26 cellular contexts compared by ENCODE assay signal in the genomic region with DNA sequence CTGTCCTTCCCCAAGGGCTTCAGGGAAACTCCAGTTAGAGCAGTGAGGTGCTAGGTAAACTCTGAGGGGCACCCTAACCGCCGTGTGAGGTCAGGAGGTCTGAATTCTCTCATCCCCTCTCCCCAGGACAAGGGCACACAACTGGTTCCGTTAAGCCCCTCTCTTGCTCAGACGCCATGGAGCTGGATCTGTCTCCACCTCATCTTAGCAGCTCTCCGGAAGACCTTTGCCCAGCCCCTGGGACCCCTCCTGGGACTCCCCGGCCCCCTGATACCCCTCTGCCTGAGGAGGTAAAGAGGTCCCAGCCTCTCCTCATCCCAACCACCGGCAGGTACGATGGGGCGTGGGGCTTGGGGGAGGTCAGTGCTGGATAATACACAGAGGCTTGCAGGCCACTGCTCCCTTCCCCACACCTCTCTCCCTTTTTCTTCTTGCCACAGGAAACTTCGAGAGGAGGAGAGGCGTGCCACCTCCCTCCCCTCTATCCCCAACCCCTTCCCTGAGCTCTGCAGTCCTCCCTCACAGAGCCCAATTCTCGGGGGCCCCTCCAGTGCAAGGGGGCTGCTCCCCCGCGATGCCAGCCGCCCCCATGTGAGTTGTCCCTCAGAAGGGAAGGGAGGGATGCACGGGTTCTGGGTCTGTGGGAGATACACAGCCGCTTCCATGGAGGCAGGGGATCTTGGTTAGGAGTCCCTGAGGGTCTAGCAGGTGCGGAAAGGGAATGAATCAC. TPM values are rescaled to one million over a fixed set of nuclear protein-coding genes. Genes with fewer than 3 reads are reported as not detected.
A peak's percentile ranks its signal among the peaks of the same experiment; 100 is the strongest.
DNase-seq lines count a peak whose midpoint lies in the region; ATAC-seq, FAIRE-seq and TF ChIP-seq lines count a peak whose summit lies in the region.
"Had no signal": no experiment of that assay in that cellular context is flagged by ENCODE, and none has a peak within 500 bp of the region (broad histone marks: within the 10 kb centered on the region; RNA-seq: fewer than 3 reads in every experiment).

No MANE protein-coding gene starts in this region.

- CTCF ChIA-PET in activated naive CD4-positive, alpha-beta T cell treated with anti-CD3 and anti-CD28 coated beads, Interleukin-2, amount 10 ng/mL, durations not matched to agents 7 days and 5 days (lab: Charles Lee) = no interaction called here

- WGBS in testis, 2 donors = 71 to 73% methylated on average over 15 to 18 of the region's 18 CpGs

- H3K27me3 ChIP-seq in RWPE2 (ENCODE audit: insufficient read depth, poor library complexity, severe bottlenecking) (no peaks in the 10 kb centered on the region), testis (no peaks in the 10 kb centered on the region)

- H3K4me1 ChIP-seq in RWPE2 (ENCODE audit: insufficient read depth, poor library complexity, severe bottlenecking) (peaks cover 10% of the 10 kb centered on the region), kidney (ENCODE audit: control insufficient read depth in 1 of 2, insufficient read depth in 1 of 2, low read depth in 1 of 2, low read length in 2 of 2) (peaks cover 0 to 8% of the 10 kb centered on the region in 2 donors), testis (peaks cover 30% of the 10 kb centered on the region)

- TF ChIP-seq CTCF in RWPE2 (IDR thresholded peaks at IDR 0.05; ENCODE audit: poor library complexity, severe bottlenecking) (no peak), kidney (IDR thresholded peaks at IDR 0.05; ENCODE audit: borderline replicate concordance, extremely low read depth, insufficient read depth) (no peak), testis (IDR thresholded peaks at IDR 0.05) (no peak)

- H3K36me3 ChIP-seq in RWPE2 (ENCODE audit: low read depth) (peaks cover 31% of the 10 kb centered on the region), kidney (ENCODE audit: control insufficient read depth in 1 of 2, insufficient read depth in 2 of 2, low read length in 2 of 2) (peaks cover 11 to 41% of the 10 kb centered on the region in 2 donors), testis (ENCODE audit: low read depth, missing control alignments) (no peaks in the 10 kb centered on the region)

- H3K4me3 ChIP-seq in RWPE2 (ENCODE audit: severe bottlenecking) (no peak overlapping the region), kidney (ENCODE audit: low read length in 2 of 2) (no peak overlapping the region), testis (no peak overlapping the region)
- H3K4me3 ChIP-seq: PC-9 had no signal

- H3K27ac ChIP-seq in RWPE2 (ENCODE audit: poor library complexity, severe bottlenecking) (no peak overlapping the region), kidney (ENCODE audit: low read depth in 2 of 2, low read length in 2 of 2) (no peak overlapping the region), testis (no peak overlapping the region)
- H3K27ac ChIP-seq: C4-2B, KMS-11, PC-9 had no signal

- no peak overlapping the region for H3K4me3 Mint-ChIP-seq in activated naive CD4-positive, alpha-beta T cell treated with anti-CD3 and anti-CD28 coated beads, Interleukin-2, amount 10 ng/mL, durations not matched to agents 7 days and 5 days
- H3K4me3 Mint-ChIP-seq: B cell; CD8-positive, alpha-beta T cell; IgD-negative memory B cell had no signal

- no peak overlapping the region for H3K9ac ChIP-seq in kidney (ENCODE audit: low read length in 2 of 2)
- H3K9ac ChIP-seq: KMS-11 had no signal

- H3K9me3 ChIP-seq in RWPE2 (ENCODE audit: severe bottlenecking) (no peaks in the 10 kb centered on the region), kidney (ENCODE audit: control insufficient read depth in 1 of 2, low read length in 2 of 2) (no peaks in the 10 kb centered on the region), testis (no peaks in the 10 kb centered on the region)
- H3K9me3 ChIP-seq: Caco-2 had no signal

- ATAC-seq in RWPE2 (ENCODE audit: low read depth) (no peak), GM21367 (IDR thresholded peaks at IDR 0.05; ENCODE audit: unreplicated experiment) (no peak)
- ATAC-seq: CD8-positive, alpha-beta T cell had no signal

- no peak for FAIRE-seq in kidney (lab: Jason Lieb, UNC)
- FAIRE-seq: GM12891 had no signal

- H3K27ac Mint-ChIP-seq in activated naive CD4-positive, alpha-beta T cell treated with anti-CD3 and anti-CD28 coated beads, Interleukin-2, amount 10 ng/mL, durations not matched to agents 7 days and 5 days = peak overlapping the region; percentile 55
- H3K27ac Mint-ChIP-seq: B cell; CD8-positive, alpha-beta T cell; IgD-negative memory B cell had no signal

- H3K4me1 Mint-ChIP-seq in activated naive CD4-positive, alpha-beta T cell treated with anti-CD3 and anti-CD28 coated beads, Interleukin-2, amount 10 ng/mL, durations not matched to agents 7 days and 5 days = peaks cover 30% of the 10 kb centered on the region

- intact Hi-C loops in kidney (cut with DNase I) = no loop called here
- intact Hi-C loops in posterior vena cava (cut with DNase I) = no loop called here
- intact Hi-C loops in testis (cut with DNase I; ENCODE audit: low total_unique reads) = no loop called here

- no peaks in the 10 kb centered on the region for H3K9me3 Mint-ChIP-seq in activated naive CD4-positive, alpha-beta T cell treated with anti-CD3 and anti-CD28 coated beads, Interleukin-2, amount 10 ng/mL, durations not matched to agents 7 days and 5 days
- H3K9me3 Mint-ChIP-seq: CD8-positive, alpha-beta T cell; IgD-negative memory B cell had no signal

- no peaks in the 10 kb centered on the region for H3K36me3 Mint-ChIP-seq in activated naive CD4-positive, alpha-beta T cell treated with anti-CD3 and anti-CD28 coated beads, Interleukin-2, amount 10 ng/mL, durations not matched to agents 7 days and 5 days
- H3K36me3 Mint-ChIP-seq: CD8-positive, alpha-beta T cell had no signal

- no peak for TF ChIP-seq POLR2A in testis (IDR thresholded peaks at IDR 0.05)

- peaks cover 80% of the 10 kb centered on the region for H3K27me3 Mint-ChIP-seq in activated naive CD4-positive, alpha-beta T cell treated with anti-CD3 and anti-CD28 coated beads, Interleukin-2, amount 10 ng/mL, durations not matched to agents 7 days and 5 days

- DNase-seq in activated naive CD4-positive, alpha-beta T cell treated with anti-CD3 and anti-CD28 coated beads, Interleukin-2, amount 10 ng/mL, durations not matched to agents 7 days and 5 days = no peak
- no peak for DNase-seq in activated naive CD4-positive, alpha-beta T cell (lab: John Stamatoyannopoulos, UW)
- DNase-seq in RWPE2 (ENCODE audit: low spot score) = peak; percentile 29
- peak; percentile 52 for DNase-seq in kidney
- peak; percentile 71 for DNase-seq in posterior vena cava (ENCODE audit: low spot score)
- no peak for DNase-seq in NCI-H345 (lab: John Stamatoyannopoulos, UW)
- no peak for DNase-seq in testis
- DNase-seq: Caco-2; CD8-positive, alpha-beta T cell; DMS79 treated with DMSO at 0.1 percent for 48 hours; GF-D8; H7; NCI-H1048; NCI-H1417; NCI-H1694; NCI-H2029 treated with DMSO at 0.1 percent for 48 hours; NCI-H526 treated with DMSO at 0.1 percent for 48 hours; PC-9; SHP77 had no signal

RNA-seq across cellular contexts. Expression of gene GRB7, which starts 4.6 kb away (rescaled TPM):
- 72.5 TPM for total RNA-seq in kidney
- polyA plus RNA-seq in kidney (ENCODE audit: insufficient read depth, low read depth, low replicate concordance) = 20.9 TPM
- not detected for total RNA-seq in posterior vena cava
- total RNA-seq in testis = 1 to 10 TPM; 2.1 to 2.9 TPM
- polyA plus RNA-seq in testis (ENCODE audit: insufficient read depth, low read depth, low replicate concordance) = 3.7 TPM
- total RNA-seq: CD8-positive, alpha-beta T cell; RPMI7951 had no signal
- polyA plus RNA-seq: IgD-negative memory B cell had no signal

RNA-seq across cellular contexts. Expression of gene MIEN1, which starts 12.0 kb away (rescaled TPM):
- total RNA-seq in kidney (51.6 TPM), posterior vena cava (10 to 100 TPM; 27.4 to 33.6 TPM), testis (10 to 100 TPM; 47.9 to 53.1 TPM)
- polyA plus RNA-seq in kidney (ENCODE audit: insufficient read depth, low read depth, low replicate concordance) (186 TPM), testis (ENCODE audit: insufficient read depth, low read depth, low replicate concordance) (89.1 TPM)

RNA-seq across cellular contexts. Expression of gene ERBB2, which starts 42.4 kb away (rescaled TPM):
- 186 TPM for total RNA-seq in kidney
- 76.5 TPM for polyA plus RNA-seq in kidney (ENCODE audit: insufficient read depth, low read depth, low replicate concordance)
- total RNA-seq in posterior vena cava = 10 to 100 TPM; 33.0 to 42.8 TPM
- 10 to 100 TPM; 32.1 to 40.0 TPM for total RNA-seq in testis
- 32.1 TPM for polyA plus RNA-seq in testis (ENCODE audit: insufficient read depth, low read depth, low replicate concordance)

RNA-seq across cellular contexts. Expression of gene PGAP3, which starts 54.4 kb away (rescaled TPM):
- total RNA-seq in kidney (48.5 TPM), posterior vena cava (10 to 100 TPM; 12.0 to 12.3 TPM), testis (10 to 100 TPM; 28.6 to 37.4 TPM)
- polyA plus RNA-seq in kidney (ENCODE audit: insufficient read depth, low read depth, low replicate concordance) (33.8 TPM), testis (ENCODE audit: insufficient read depth, low read depth, low replicate concordance) (21.1 TPM)

Comparison
In these comparisons a context has a peak if more than half of its experiments do, and no peak if none do; other contexts are left out.
1. DNase-seq: peak in RWPE2 (single experiment), kidney (single experiment) and posterior vena cava (single experiment); none in activated naive CD4-positive, alpha-beta T cell treated with anti-CD3 and anti-CD28 coated beads, Interleukin-2, amount 10 ng/mL, durations not matched to agents 7 days and 5 days (single experiment), activated naive CD4-positive, alpha-beta T cell (0 of 4), NCI-H345 (single experiment) and testis (single experiment).
2. RNA of gene GRB7, which starts 4.6 kb away (total RNA-seq): 72.5 TPM in kidney (single experiment); 2.1 to 2.9 TPM in testis and not detected in posterior vena cava; every median in the first group is over 10 times any median in the second.